29 cellular contexts compared by ENCODE assay signal in genomic region chr21:27796106-27796505, GRCh38.
DNase-seq lines count a peak whose midpoint lies in the region; ATAC-seq, FAIRE-seq and TF ChIP-seq lines count a peak whose summit lies in the region.
"Had no signal": no experiment of that assay in that cellular context is flagged by ENCODE, and none has a peak within 500 bp of the region (broad histone marks: within the 10 kb centered on the region; RNA-seq: fewer than 3 reads in every experiment).

No MANE protein-coding gene starts in this region.

- no peaks in the 10 kb centered on the region for H3K9me3 ChIP-seq in astrocyte (ENCODE audit: insufficient read depth, low read depth, low read length)
- H3K9me3 ChIP-seq: body of pancreas, colonic mucosa, esophagus squamous epithelium, mucosa of descending colon, psoas muscle, SJCRH30, vagina had no signal

- H3K27ac ChIP-seq in GM23338 (ENCODE audit: low read depth): no peak overlapping the region
- H3K27ac ChIP-seq in astrocyte (ENCODE audit: low read depth, low read length): no peak overlapping the region
- H3K27ac ChIP-seq: body of pancreas, colonic mucosa, esophagus squamous epithelium, heart right ventricle, psoas muscle, SJCRH30, vagina had no signal

- H3K27me3 Mint-ChIP-seq in GM23338 (ENCODE audit: insufficient read depth, low read depth, poor library complexity): no peaks in the 10 kb centered on the region
- H3K27me3 Mint-ChIP-seq in astrocyte (ENCODE audit: low read depth, unreplicated experiment): no peaks in the 10 kb centered on the region
- H3K27me3 Mint-ChIP-seq: activated CD4-positive, alpha-beta T cell treated with anti-CD3 and anti-CD28 coated beads, Interleukin-2, amount 10 ng/mL, durations not matched to agents 24 days and 14 days; activated CD8-positive, alpha-beta memory T cell treated with anti-CD3 and anti-CD28 coated beads, Interleukin-2, amount 10 ng/mL, durations not matched to agents 7 days and 5 days; activated naive CD8-positive, alpha-beta T cell; stimulated activated memory B cell treated with anti-CD40 and anti-IgM and Interleukin-4, amounts not matched to agents 10 μg/mL and 1 μg/mL and 100 μg/mL, for 72 hours had no signal

- peaks cover 12% of the 10 kb centered on the region; the same call in 2 of the 3 replicates for H3K4me1 Mint-ChIP-seq in GM23338
- no peaks in the 10 kb centered on the region for H3K4me1 Mint-ChIP-seq in astrocyte (ENCODE audit: low read depth, unreplicated experiment)
- H3K4me1 Mint-ChIP-seq: activated CD4-positive, alpha-beta T cell treated with anti-CD3 and anti-CD28 coated beads, Interleukin-2, amount 10 ng/mL, durations not matched to agents 24 days and 14 days; activated CD8-positive, alpha-beta memory T cell treated with anti-CD3 and anti-CD28 coated beads, Interleukin-2, amount 10 ng/mL, durations not matched to agents 7 days and 5 days; CD4-positive, alpha-beta memory T cell; immature natural killer cell; stimulated activated memory B cell treated with anti-CD40 and anti-IgM and Interleukin-4, amounts not matched to agents 10 μg/mL and 1 μg/mL and 100 μg/mL, for 72 hours had no signal

- H3F3A ChIP-seq in GM23338 (replicated peaks; ENCODE audit: low read depth): no peaks in the 10 kb centered on the region

- H3K4me2 ChIP-seq in GM23338 (no peak overlapping the region), astrocyte (ENCODE audit: low read length) (no peak overlapping the region)

- H3K4me1 ChIP-seq in GM23338 (ENCODE audit: insufficient read depth) (peaks cover 12% of the 10 kb centered on the region), astrocyte (ENCODE audit: insufficient read depth, low read length) (no peaks in the 10 kb centered on the region)
- H3K4me1 ChIP-seq: colonic mucosa, psoas muscle, vagina had no signal

- H3K27me3 ChIP-seq in GM23338 (ENCODE audit: insufficient read depth): no peaks in the 10 kb centered on the region
- H3K27me3 ChIP-seq in astrocyte (ENCODE audit: insufficient read depth, low read length): no peaks in the 10 kb centered on the region
- H3K27me3 ChIP-seq: body of pancreas, colonic mucosa, esophagus squamous epithelium, heart right ventricle, SJCRH30, vagina had no signal

- no peak for FAIRE-seq in astrocyte (lab: Jason Lieb, UNC)

- no peaks in the 10 kb centered on the region for H3K36me3 ChIP-seq in GM23338 (ENCODE audit: insufficient read depth)
- H3K36me3 ChIP-seq in astrocyte (ENCODE audit: insufficient read depth, low read length): no peaks in the 10 kb centered on the region
- H3K36me3 ChIP-seq: colonic mucosa, esophagus squamous epithelium, heart right ventricle, SJCRH30, vagina had no signal

- DNase-seq in GM23338 (ENCODE audit: low spot score) (peak; percentile 1), astrocyte (ENCODE audit: low read depth) (peak; percentile 44), fibroblast of the aortic adventitia (ENCODE audit: low read depth) (peak; percentile 84), skeletal muscle cell (ENCODE audit: low read depth) (peak; percentile 32), SIG-M5 (lab: John Stamatoyannopoulos, UW) (no peak), left ventricle myocardium superior (no peak)
- no peak for DNase-seq in activated naive CD4-positive, alpha-beta T cell treated with anti-CD3 and anti-CD28 coated beads, Interleukin-2, amount 50 U/mL, for 72 hours (ENCODE audit: low spot score in 2 of 2)
- DNase-seq: activated CD4-positive, alpha-beta T cell treated with anti-CD3 and anti-CD28 coated beads, Interleukin-2, amount 10 ng/mL, durations not matched to agents 24 days and 14 days; activated CD8-positive, alpha-beta memory T cell treated with anti-CD3 and anti-CD28 coated beads, Interleukin-2, amount 10 ng/mL, durations not matched to agents 7 days and 5 days; body of pancreas; CD4-positive, alpha-beta memory T cell; colonic mucosa; DMS153; esophagus squamous epithelium; GDM1; heart right ventricle; immature natural killer cell; mucosa of descending colon; NCI-H1092 treated with DMSO at 0.1 percent for 48 hours; NCI-H524; NK-92 treated with Interleukin-12 subunit alpha and Interleukin-12 subunit beta, amount 100 ng/mL, for 24 hours; psoas muscle; SJCRH30; stimulated activated CD4-positive, alpha-beta T cell treated with anti-CD3 and anti-CD28 coated beads, Interleukin-1b, Interleukin-23, amount 100 ng/mL, for 48 hours had no signal

- H3K36me3 Mint-ChIP-seq in GM23338 (ENCODE audit: low read depth): no peaks in the 10 kb centered on the region
- no peaks in the 10 kb centered on the region for H3K36me3 Mint-ChIP-seq in astrocyte (ENCODE audit: low read depth, unreplicated experiment)
- H3K36me3 Mint-ChIP-seq in activated naive CD4-positive, alpha-beta T cell treated with anti-CD3 and anti-CD28 coated beads, Interleukin-2, amount 50 U/mL, for 72 hours: no peaks in the 10 kb centered on the region
- H3K36me3 Mint-ChIP-seq: activated CD8-positive, alpha-beta memory T cell treated with anti-CD3 and anti-CD28 coated beads, Interleukin-2, amount 10 ng/mL, durations not matched to agents 7 days and 5 days; activated naive CD8-positive, alpha-beta T cell; CD4-positive, alpha-beta memory T cell; immature natural killer cell; stimulated activated memory B cell treated with anti-CD40 and anti-IgM and Interleukin-4, amounts not matched to agents 10 μg/mL and 1 μg/mL and 100 μg/mL, for 72 hours had no signal

- H2AFZ ChIP-seq in GM23338: no peak overlapping the region
- H2AFZ ChIP-seq in astrocyte (ENCODE audit: low read depth, low read length): no peak overlapping the region

- H3K27ac Mint-ChIP-seq in GM23338: no peak overlapping the region
- no peak overlapping the region for H3K27ac Mint-ChIP-seq in astrocyte (ENCODE audit: unreplicated experiment)
- no peak overlapping the region for H3K27ac Mint-ChIP-seq in activated naive CD4-positive, alpha-beta T cell treated with anti-CD3 and anti-CD28 coated beads, Interleukin-2, amount 50 U/mL, for 72 hours
- H3K27ac Mint-ChIP-seq: activated CD4-positive, alpha-beta T cell treated with anti-CD3 and anti-CD28 coated beads, Interleukin-2, amount 10 ng/mL, durations not matched to agents 24 days and 14 days; activated CD8-positive, alpha-beta memory T cell treated with anti-CD3 and anti-CD28 coated beads, Interleukin-2, amount 10 ng/mL, durations not matched to agents 7 days and 5 days; activated naive CD8-positive, alpha-beta T cell; activated T-helper 1 cell treated with anti-CD3 and anti-CD28 coated beads, Interleukin-12 subunit alpha, Interleukin-12 subunit beta, Interleukin-2, Interleukin-4 antibody, amounts not matched to agents 30 ng/mL and 10 ng/mL and 1 ng/mL, durations not matched to agents 14 hours and 24 hours and 36 hours; CD4-positive, alpha-beta memory T cell; immature natural killer cell; stimulated activated memory B cell treated with anti-CD40 and anti-IgM and Interleukin-4, amounts not matched to agents 10 μg/mL and 1 μg/mL and 100 μg/mL, for 72 hours; T-helper 1 cell treated with Interleukin-12 subunit alpha and Interleukin-12 subunit beta and Interleukin-4 antibody, amounts not matched to agents 30 μg/mL and 1 μg/mL, for 36 hours had no signal

- ATAC-seq in GM23338 (no peak), left ventricle myocardium superior (no peak)
- no peak for ATAC-seq in activated naive CD4-positive, alpha-beta T cell treated with anti-CD3 and anti-CD28 coated beads, Interleukin-2, amount 50 U/mL, for 72 hours
- ATAC-seq: activated CD8-positive, alpha-beta memory T cell treated with anti-CD3 and anti-CD28 coated beads, Interleukin-2, amount 10 ng/mL, durations not matched to agents 7 days and 5 days; body of pancreas; heart right ventricle; mucosa of descending colon; psoas muscle; stimulated activated memory B cell treated with anti-CD40 and anti-IgM and Interleukin-4, amounts not matched to agents 10 μg/mL and 1 μg/mL and 100 μg/mL, for 72 hours had no signal

- H3K9me2 ChIP-seq in GM23338 (ENCODE audit: insufficient read depth): no peaks in the 10 kb centered on the region

- H3K4me3 ChIP-seq in GM23338 (no peak overlapping the region), astrocyte (ENCODE audit: insufficient read depth, low read depth, low read length) (no peak overlapping the region), fibroblast of the aortic adventitia (ENCODE audit: low read depth, low read length) (no peak overlapping the region), skeletal muscle cell (ENCODE audit: low read depth, low read length) (no peak overlapping the region)
- H3K4me3 ChIP-seq: body of pancreas, colonic mucosa, esophagus squamous epithelium, heart right ventricle, mucosa of descending colon, psoas muscle, SJCRH30, vagina had no signal

- H3K9ac ChIP-seq in astrocyte (ENCODE audit: low read length): no peak overlapping the region

- no peaks in the 10 kb centered on the region for H3K79me2 ChIP-seq in GM23338 (replicated peaks; ENCODE audit: insufficient read depth)
- H3K79me2 ChIP-seq in astrocyte (ENCODE audit: insufficient read depth, low read length): no peaks in the 10 kb centered on the region

- TF ChIP-seq CTCF in GM23338 (conservative IDR thresholded peaks at IDR 0.05; ENCODE audit: low read depth in 2 of 2): no peak
- TF ChIP-seq CTCF in astrocyte (IDR thresholded peaks at IDR 0.05; ENCODE audit: insufficient read depth, low read depth, low read length): no peak
- TF ChIP-seq CTCF in fibroblast of the aortic adventitia (IDR thresholded peaks at IDR 0.05; ENCODE audit: insufficient read depth, low read length): no peak

- no peaks in the 10 kb centered on the region for H4K20me1 ChIP-seq in GM23338 (replicated peaks; ENCODE audit: insufficient read depth)
- no peaks in the 10 kb centered on the region for H4K20me1 ChIP-seq in astrocyte (ENCODE audit: insufficient read depth, low read length)

- intact Hi-C loops in left ventricle myocardium superior (cut with micrococcal nuclease): no loop called here

- H3K9me3 Mint-ChIP-seq in GM23338: no peaks in the 10 kb centered on the region
- no peaks in the 10 kb centered on the region for H3K9me3 Mint-ChIP-seq in astrocyte (ENCODE audit: unreplicated experiment)
- no peaks in the 10 kb centered on the region for H3K9me3 Mint-ChIP-seq in activated naive CD4-positive, alpha-beta T cell treated with anti-CD3 and anti-CD28 coated beads, Interleukin-2, amount 50 U/mL, for 72 hours
- H3K9me3 Mint-ChIP-seq: activated CD4-positive, alpha-beta T cell treated with anti-CD3 and anti-CD28 coated beads, Interleukin-2, amount 10 ng/mL, durations not matched to agents 24 days and 14 days; activated T-helper 1 cell treated with anti-CD3 and anti-CD28 coated beads, Interleukin-12 subunit alpha, Interleukin-12 subunit beta, Interleukin-2, Interleukin-4 antibody, amounts not matched to agents 30 ng/mL and 10 ng/mL and 1 ng/mL, durations not matched to agents 14 hours and 24 hours and 36 hours; T-helper 1 cell treated with Interleukin-12 subunit alpha and Interleukin-12 subunit beta and Interleukin-4 antibody, amounts not matched to agents 30 μg/mL and 1 μg/mL, for 36 hours had no signal

- H3K4me3 Mint-ChIP-seq in GM23338 (no peak overlapping the region), astrocyte (ENCODE audit: unreplicated experiment) (no peak overlapping the region)
- H3K4me3 Mint-ChIP-seq: activated CD4-positive, alpha-beta T cell treated with anti-CD3 and anti-CD28 coated beads, Interleukin-2, amount 10 ng/mL, durations not matched to agents 24 days and 14 days; activated CD8-positive, alpha-beta memory T cell treated with anti-CD3 and anti-CD28 coated beads, Interleukin-2, amount 10 ng/mL, durations not matched to agents 7 days and 5 days; activated naive CD8-positive, alpha-beta T cell; activated T-helper 1 cell treated with anti-CD3 and anti-CD28 coated beads, Interleukin-12 subunit alpha, Interleukin-12 subunit beta, Interleukin-2, Interleukin-4 antibody, amounts not matched to agents 30 ng/mL and 10 ng/mL and 1 ng/mL, durations not matched to agents 14 hours and 24 hours and 36 hours; CD4-positive, alpha-beta memory T cell; immature natural killer cell; stimulated activated memory B cell treated with anti-CD40 and anti-IgM and Interleukin-4, amounts not matched to agents 10 μg/mL and 1 μg/mL and 100 μg/mL, for 72 hours; T-helper 1 cell treated with Interleukin-12 subunit alpha and Interleukin-12 subunit beta and Interleukin-4 antibody, amounts not matched to agents 30 μg/mL and 1 μg/mL, for 36 hours had no signal

Comparison
In these comparisons a context has a peak if more than half of its experiments do, and no peak if none do; other contexts are left out.
1. DNase-seq: peak in GM23338 (single experiment), astrocyte (single experiment), fibroblast of the aortic adventitia (single experiment) and skeletal muscle cell (single experiment); none in SIG-M5 (single experiment), activated naive CD4-positive, alpha-beta T cell treated with anti-CD3 and anti-CD28 coated beads, Interleukin-2, amount 50 U/mL, for 72 hours (0 of 2) and left ventricle myocardium superior (single experiment).